ENCODE assay signal across 8 cellular contexts in the genomic region with DNA sequence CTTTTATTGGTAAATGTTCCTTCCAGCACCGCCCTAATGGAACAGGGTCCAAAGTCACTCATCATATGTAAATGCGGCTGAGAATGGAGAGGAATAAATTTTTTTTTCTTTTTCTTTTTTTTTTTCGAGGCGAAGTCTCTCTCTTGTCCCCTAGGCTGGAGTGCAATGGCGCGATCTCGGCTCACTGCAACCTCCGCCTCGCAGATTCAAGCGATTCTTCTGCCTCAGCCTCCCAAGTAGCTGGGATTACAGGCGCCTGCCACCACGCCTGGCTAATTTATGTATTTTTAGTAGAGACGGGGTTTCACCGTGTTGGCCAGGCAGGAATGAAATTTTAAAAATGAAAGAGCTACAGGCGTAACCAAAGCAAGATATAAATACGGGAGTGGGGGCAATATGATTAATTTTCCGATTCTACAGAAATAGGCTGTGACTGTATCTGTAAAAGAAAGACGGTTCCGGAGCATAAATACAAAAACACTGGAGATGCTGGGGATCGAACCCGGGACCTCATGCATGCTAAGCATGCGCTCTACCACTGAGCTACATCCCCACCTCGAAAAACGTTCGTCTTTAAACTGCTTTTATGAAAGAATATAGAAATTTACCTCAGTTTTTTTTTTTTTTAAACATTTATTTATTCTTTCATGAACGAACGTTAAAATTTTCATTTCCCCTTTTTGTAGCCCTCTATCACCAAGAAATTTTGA.
DNase-seq lines count a peak whose midpoint lies in the region; ATAC-seq, FAIRE-seq and TF ChIP-seq lines count a peak whose summit lies in the region.

No MANE protein-coding gene starts in this region.

- H3K9me3 ChIP-seq in K562 (replicated peaks; ENCODE audit: control insufficient read depth, insufficient read depth, low read depth, low read length) (no peaks in the 10 kb centered on the region), iPS-15b (ENCODE audit: control insufficient read depth, insufficient read depth, low read length) (no peaks in the 10 kb centered on the region), spleen (no peaks in the 10 kb centered on the region)

- H3K4me1 ChIP-seq in K562 (replicated peaks in 1 of 2; ENCODE audit: control insufficient read depth in 2 of 2, insufficient read depth in 2 of 2, low read length in 2 of 2) (peaks cover 0 to 7% of the 10 kb centered on the region in 2 experiments; a peak in 2 of 5 replicates), iPS-15b (ENCODE audit: control insufficient read depth, insufficient read depth, low read length) (no peaks in the 10 kb centered on the region), spleen (peaks cover 0 to 25% (median 19%) of the 10 kb centered on the region in 6 donors)

- H3K36me3 ChIP-seq in K562 (ENCODE audit: control insufficient read depth, insufficient read depth, low read length) (no peaks in the 10 kb centered on the region), iPS-15b (ENCODE audit: control insufficient read depth, insufficient read depth, low read length) (no peaks in the 10 kb centered on the region), spleen (no peaks in the 10 kb centered on the region)

- BruUV-seq in K562 (replicated peaks; lab: Mats Ljungman, UMichigan): no TSS peak

- TF ChIP-seq RAD21 in K562 (CRISPR knock-in tag; conservative IDR thresholded peaks at IDR 0.05 in 1 of 2, IDR thresholded peaks at IDR 0.05 in 1 of 2): no peak

- TF ChIP-seq CTCF in K562 (IDR thresholded peaks at IDR 0.05 in 2 of 3, conservative IDR thresholded peaks at IDR 0.05 in 1 of 3; ENCODE audit: insufficient read depth in 2 of 3, low read depth in 1 of 3, low read length in 3 of 3) (0 out of 6 replicates have a peak, but pooled peaks of 1 of the 3 experiments have one; percentile 4), spleen (IDR thresholded peaks at IDR 0.05 in 8 of 11, conservative IDR thresholded peaks at IDR 0.05 in 3 of 11) (no peak)

- POLR2A ChIA-PET in K562 (lab: Yijun Ruan, JAX): interaction anchor here (0.9 kb wide), 1 partner anchor 9 kb away, joined by 3 read pairs; no protein-coding TSS in a partner anchor

- peak; percentile 69 for TF ChIP-seq POLR2A in K562 (conservative IDR thresholded peaks at IDR 0.05)
- no peak for TF ChIP-seq POLR2A in spleen (IDR thresholded peaks at IDR 0.05)

- ATAC-seq in Right ventricle myocardium inferior (peak; percentile 80), K562 (peak; percentile 92)

- DNase-seq in Right ventricle myocardium inferior (ENCODE audit: missing footprints): no peak
- DNase-seq in cardiac septum (ENCODE audit: low spot score): no peak
- DNase-seq in LHCN-M2 (ENCODE audit: low read depth): peak; percentile 61
- peak; percentile 8 for DNase-seq in T follicular helper cell (ENCODE audit: low read depth)
- peak; percentile 61 to 81 (median 70) for DNase-seq in K562 (ENCODE audit: extremely low read depth in 1 of 4, low spot score in 3 of 4)
- no peak for DNase-seq in spleen
- DNase-seq in ureter (ENCODE audit: low spot score): no peak

- CTCF ChIA-PET in K562 (lab: Yijun Ruan, JAX; ENCODE audit: low intra/inter-chr PET ratio): interaction anchor here (0.7 kb wide), 1 partner anchor 1494 kb away, joined by 3 read pairs; no protein-coding TSS in a partner anchor

- no peak overlapping the region for H2AFZ ChIP-seq in K562 (ENCODE audit: low read depth, low read length)

- no peaks in the 10 kb centered on the region for H4K20me1 ChIP-seq in K562 (replicated peaks; ENCODE audit: control insufficient read depth, insufficient read depth, low read length)

- H3K27me3 ChIP-seq in K562 (ENCODE audit: control insufficient read depth in 2 of 2, insufficient read depth in 2 of 2, low read length in 2 of 2): no peaks in the 10 kb centered on the region
- H3K27me3 ChIP-seq in iPS-15b (ENCODE audit: control insufficient read depth, insufficient read depth, low read length): peaks cover 30% of the 10 kb centered on the region
- H3K27me3 ChIP-seq in spleen (replicated peaks in 1 of 7): peaks cover 0 to 91% (median 17%) of the 10 kb centered on the region in 7 donors

- H3K4me2 ChIP-seq in K562 (ENCODE audit: insufficient read depth, low read length): peak overlapping the region; percentile 48

- peak overlapping the region; percentile 22; the same call in 1 of the 2 replicates for H3K4me3 ChIP-seq in K562
- H3K4me3 ChIP-seq in iPS-15b (ENCODE audit: low read depth, low read length): peak overlapping the region; percentile 69
- peak overlapping the region; percentile 12 to 60 (median 33) for H3K4me3 ChIP-seq in spleen

- no peak for FAIRE-seq in K562 (lab: Jason Lieb, UNC)

- in situ Hi-C loops in K562 (cut with MboI): no loop called here

- TF ChIP-seq EP300 in K562 (IDR thresholded peaks at IDR 0.05; ENCODE audit: low read length): peak; percentile 78

- H3K27ac ChIP-seq in K562 (ENCODE audit: extremely low read depth, low read depth, low read length) (no peak overlapping the region), spleen (no peak overlapping the region)

- WGBS in K562 (ENCODE audit: insufficient coverage, low coverage, missing lambda C conversion rate): 41% methylated on average over 25 of the region's 27 CpGs
- WGBS in spleen, 5 donors: 2 to 3% (median 2%) methylated on average over 27 of the region's 27 CpGs

- intact Hi-C loops in Right ventricle myocardium inferior (cut with DNase I): no loop called here
- intact Hi-C loops in cardiac septum (cut with DNase I): no loop called here
- intact Hi-C loops in K562 (cut with micrococcal nuclease): no loop called here
- intact Hi-C loops in spleen (cut with DNase I; ENCODE audit: low total_unique reads): no loop called here

- no peaks in the 10 kb centered on the region for H3K79me2 ChIP-seq in K562 (ENCODE audit: control insufficient read depth, insufficient read depth, low read length)

- H3K9ac ChIP-seq in K562 (ENCODE audit: insufficient read depth in 1 of 2, low read depth in 2 of 2, low read length in 2 of 2) (peak overlapping the region in 1 of 2 experiments; percentile 4; a peak in 1 of 4 replicates), iPS-15b (ENCODE audit: low read depth, low read length) (no peak overlapping the region)

- H3K9me1 ChIP-seq in K562 (ENCODE audit: control insufficient read depth, insufficient read depth, low read length): no peaks in the 10 kb centered on the region

TF ChIP-seq in K562, 482 proteins besides CTCF, POLR2A, EP300 and RAD21 (continues in another document):
- TF ChIP-seq, protein P1, sequence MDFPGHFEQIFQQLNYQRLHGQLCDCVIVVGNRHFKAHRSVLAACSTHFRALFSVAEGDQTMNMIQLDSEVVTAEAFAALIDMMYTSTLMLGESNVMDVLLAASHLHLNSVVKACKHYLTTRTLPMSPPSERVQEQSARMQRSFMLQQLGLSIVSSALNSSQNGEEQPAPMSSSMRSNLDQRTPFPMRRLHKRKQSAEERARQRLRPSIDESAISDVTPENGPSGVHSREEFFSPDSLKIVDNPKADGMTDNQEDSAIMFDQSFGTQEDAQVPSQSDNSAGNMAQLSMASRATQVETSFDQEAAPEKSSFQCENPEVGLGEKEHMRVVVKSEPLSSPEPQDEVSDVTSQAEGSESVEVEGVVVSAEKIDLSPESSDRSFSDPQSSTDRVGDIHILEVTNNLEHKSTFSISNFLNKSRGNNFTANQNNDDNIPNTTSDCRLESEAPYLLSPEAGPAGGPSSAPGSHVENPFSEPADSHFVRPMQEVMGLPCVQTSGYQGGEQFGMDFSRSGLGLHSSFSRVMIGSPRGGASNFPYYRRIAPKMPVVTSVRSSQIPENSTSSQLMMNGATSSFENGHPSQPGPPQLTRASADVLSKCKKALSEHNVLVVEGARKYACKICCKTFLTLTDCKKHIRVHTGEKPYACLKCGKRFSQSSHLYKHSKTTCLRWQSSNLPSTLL (IDR thresholded peaks at IDR 0.05): 0 out of 2 replicates have a peak, but pooled peaks have one; percentile 65
- TF ChIP-seq SIN3B (IDR thresholded peaks at IDR 0.05; ENCODE audit: low read depth) (no peak), RB1 (IDR thresholded peaks at IDR 0.05; ENCODE audit: low read depth) (0 out of 2 replicates have a peak, but pooled peaks have one; percentile 30), SAP30 (IDR thresholded peaks at IDR 0.05; ENCODE audit: borderline replicate concordance, insufficient read depth, low read depth, low read length, poor library complexity, severe bottlenecking) (no peak)
- TF ChIP-seq, protein P2, sequence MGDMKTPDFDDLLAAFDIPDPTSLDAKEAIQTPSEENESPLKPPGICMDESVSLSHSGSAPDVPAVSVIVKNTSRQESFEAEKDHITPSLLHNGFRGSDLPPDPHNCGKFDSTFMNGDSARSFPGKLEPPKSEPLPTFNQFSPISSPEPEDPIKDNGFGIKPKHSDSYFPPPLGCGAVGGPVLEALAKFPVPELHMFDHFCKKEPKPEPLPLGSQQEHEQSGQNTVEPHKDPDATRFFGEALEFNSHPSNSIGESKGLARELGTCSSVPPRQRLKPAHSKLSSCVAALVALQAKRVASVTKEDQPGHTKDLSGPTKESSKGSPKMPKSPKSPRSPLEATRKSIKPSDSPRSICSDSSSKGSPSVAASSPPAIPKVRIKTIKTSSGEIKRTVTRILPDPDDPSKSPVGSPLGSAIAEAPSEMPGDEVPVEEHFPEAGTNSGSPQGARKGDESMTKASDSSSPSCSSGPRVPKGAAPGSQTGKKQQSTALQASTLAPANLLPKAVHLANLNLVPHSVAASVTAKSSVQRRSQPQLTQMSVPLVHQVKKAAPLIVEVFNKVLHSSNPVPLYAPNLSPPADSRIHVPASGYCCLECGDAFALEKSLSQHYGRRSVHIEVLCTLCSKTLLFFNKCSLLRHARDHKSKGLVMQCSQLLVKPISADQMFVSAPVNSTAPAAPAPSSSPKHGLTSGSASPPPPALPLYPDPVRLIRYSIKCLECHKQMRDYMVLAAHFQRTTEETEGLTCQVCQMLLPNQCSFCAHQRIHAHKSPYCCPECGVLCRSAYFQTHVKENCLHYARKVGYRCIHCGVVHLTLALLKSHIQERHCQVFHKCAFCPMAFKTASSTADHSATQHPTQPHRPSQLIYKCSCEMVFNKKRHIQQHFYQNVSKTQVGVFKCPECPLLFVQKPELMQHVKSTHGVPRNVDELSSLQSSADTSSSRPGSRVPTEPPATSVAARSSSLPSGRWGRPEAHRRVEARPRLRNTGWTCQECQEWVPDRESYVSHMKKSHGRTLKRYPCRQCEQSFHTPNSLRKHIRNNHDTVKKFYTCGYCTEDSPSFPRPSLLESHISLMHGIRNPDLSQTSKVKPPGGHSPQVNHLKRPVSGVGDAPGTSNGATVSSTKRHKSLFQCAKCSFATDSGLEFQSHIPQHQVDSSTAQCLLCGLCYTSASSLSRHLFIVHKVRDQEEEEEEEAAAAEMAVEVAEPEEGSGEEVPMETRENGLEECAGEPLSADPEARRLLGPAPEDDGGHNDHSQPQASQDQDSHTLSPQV (IDR thresholded peaks at IDR 0.05): peak; percentile 84

Comparison
In these comparisons a context has a peak if more than half of its experiments do, and no peak if none do; other contexts are left out.
1. DNase-seq: peak in LHCN-M2 (single experiment), T follicular helper cell (single experiment) and K562 (4 of 4); none in Right ventricle myocardium inferior (single experiment), cardiac septum (single experiment), spleen (single experiment) and ureter (single experiment).
2. Peak in every context shown above with its lines, with median percentiles within 50 percentile points of each other: H3K4me3 ChIP-seq.